In the genomic region with DNA sequence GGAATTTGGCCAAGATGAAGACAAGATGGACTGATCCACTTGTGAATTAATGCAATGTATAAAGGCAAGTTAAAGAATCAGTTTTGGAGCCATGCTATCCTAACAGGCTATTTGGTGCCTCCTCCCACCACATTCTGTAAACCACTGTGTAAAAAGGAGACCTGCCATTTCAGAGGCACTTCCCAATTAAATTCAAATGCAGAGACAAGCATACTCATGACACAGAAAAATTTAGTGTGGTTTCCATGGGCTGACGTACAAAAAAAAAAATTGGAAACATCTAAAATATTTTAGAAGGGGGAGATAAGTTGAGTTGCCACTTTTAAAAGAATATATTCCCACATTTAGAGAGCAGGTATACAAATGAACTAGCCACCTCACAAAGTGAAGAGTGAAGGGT, we compare ENCODE assay signal across 22 cellular contexts.
DNase-seq lines count a peak whose midpoint lies in the region; ATAC-seq, FAIRE-seq and TF ChIP-seq lines count a peak whose summit lies in the region.
"Had no signal": no experiment of that assay in that cellular context is flagged by ENCODE, and none has a peak within 500 bp of the region (broad histone marks: within the 10 kb centered on the region; RNA-seq: fewer than 3 reads in every experiment).

No MANE protein-coding gene starts in this region.

- H3K9me3 Mint-ChIP-seq in astrocyte (ENCODE audit: unreplicated experiment) (no peaks in the 10 kb centered on the region), mesothelial cell of epicardium (no peaks in the 10 kb centered on the region)

- no peak for TF ChIP-seq POLR2A in heart left ventricle (IDR thresholded peaks at IDR 0.05)
- no peak for TF ChIP-seq POLR2A in vagina (IDR thresholded peaks at IDR 0.05)

- H3K9me3 ChIP-seq in heart left ventricle, result no peaks in the 10 kb centered on the region
- no peaks in the 10 kb centered on the region for H3K9me3 ChIP-seq in heart right ventricle
- no peaks in the 10 kb centered on the region for H3K9me3 ChIP-seq in astrocyte (ENCODE audit: insufficient read depth, low read depth, low read length)
- no peaks in the 10 kb centered on the region for H3K9me3 ChIP-seq in vagina
- H3K9me3 ChIP-seq: SJCRH30 had no signal

- H2AFZ ChIP-seq in astrocyte (ENCODE audit: low read depth, low read length), result no peak overlapping the region

- TF ChIP-seq CTCF in heart left ventricle (IDR thresholded peaks at IDR 0.05), result no peak
- no peak for TF ChIP-seq CTCF in heart right ventricle (IDR thresholded peaks at IDR 0.05)
- no peak for TF ChIP-seq CTCF in astrocyte (IDR thresholded peaks at IDR 0.05; ENCODE audit: insufficient read depth, low read depth, low read length)
- no peak for TF ChIP-seq CTCF in mesothelial cell of epicardium (IDR thresholded peaks at IDR 0.05; ENCODE audit: unreplicated experiment)
- TF ChIP-seq CTCF in vagina (IDR thresholded peaks at IDR 0.05), result no peak

- no peak overlapping the region for H3K4me2 ChIP-seq in astrocyte (ENCODE audit: low read length)

- H3K4me1 Mint-ChIP-seq in astrocyte (ENCODE audit: low read depth, unreplicated experiment) (peaks cover 30% of the 10 kb centered on the region), mesothelial cell of epicardium (peaks cover 53% of the 10 kb centered on the region)

- FAIRE-seq in astrocyte (lab: Jason Lieb, UNC), result peak; percentile 5
- FAIRE-seq: GM18507, H54 had no signal

- 78 to 91% (median 87%) methylated on average over 1 of the region's 1 CpG for WGBS in heart left ventricle, 4 donors
- 76 to 86% methylated on average over 1 of the region's 1 CpG for WGBS in heart right ventricle, 2 donors

- H3K9ac ChIP-seq in astrocyte (ENCODE audit: low read length), result no peak overlapping the region

- H3K4me3 Mint-ChIP-seq in astrocyte (ENCODE audit: unreplicated experiment) (no peak overlapping the region), mesothelial cell of epicardium (no peak overlapping the region)

- H3K27ac Mint-ChIP-seq in astrocyte (ENCODE audit: unreplicated experiment), result no peak overlapping the region
- H3K27ac Mint-ChIP-seq in mesothelial cell of epicardium, result peak overlapping the region; percentile 70

- H3K79me2 ChIP-seq in astrocyte (ENCODE audit: insufficient read depth, low read length), result peaks cover 52% of the 10 kb centered on the region

- peak overlapping the region in 7 of 12 donors; percentile 22 to 89 (median 82) for H3K27ac ChIP-seq in heart left ventricle
- peak overlapping the region in 4 of 10 donors; percentile 78 to 88 (median 85) for H3K27ac ChIP-seq in heart right ventricle
- no peak overlapping the region for H3K27ac ChIP-seq in astrocyte (ENCODE audit: low read depth, low read length)
- H3K27ac ChIP-seq in vagina, result no peak overlapping the region
- H3K27ac ChIP-seq: 22Rv1, HL-60, SJCRH30 had no signal

- no peaks in the 10 kb centered on the region for H3K27me3 ChIP-seq in heart left ventricle
- no peaks in the 10 kb centered on the region for H3K27me3 ChIP-seq in heart right ventricle
- no peaks in the 10 kb centered on the region for H3K27me3 ChIP-seq in astrocyte (ENCODE audit: insufficient read depth, low read length)
- no peaks in the 10 kb centered on the region for H3K27me3 ChIP-seq in vagina
- H3K27me3 ChIP-seq: SJCRH30 had no signal

- H3K4me1 ChIP-seq in heart left ventricle, result peaks cover 0 to 45% (median 11%) of the 10 kb centered on the region in 12 donors
- H3K4me1 ChIP-seq in heart right ventricle, result peaks cover 0 to 57% (median 17%) of the 10 kb centered on the region in 9 donors
- peaks cover 12% of the 10 kb centered on the region for H3K4me1 ChIP-seq in astrocyte (ENCODE audit: insufficient read depth, low read length)
- H3K4me1 ChIP-seq in vagina, result peaks cover 18% of the 10 kb centered on the region
- H3K4me1 ChIP-seq: SJCRH30 had no signal

- ATAC-seq in heart left ventricle, result no peak
- no peak for ATAC-seq in heart right ventricle
- ATAC-seq: PC-3, Right ventricle myocardium inferior had no signal

- H3K36me3 Mint-ChIP-seq in astrocyte (ENCODE audit: low read depth, unreplicated experiment), result peaks cover 5% of the 10 kb centered on the region
- peaks cover under 1% of the 10 kb centered on the region for H3K36me3 Mint-ChIP-seq in mesothelial cell of epicardium

- peaks cover 7% of the 10 kb centered on the region for H4K20me1 ChIP-seq in astrocyte (ENCODE audit: insufficient read depth, low read length)

- H3K36me3 ChIP-seq in heart left ventricle (no peaks in the 10 kb centered on the region), heart right ventricle (no peaks in the 10 kb centered on the region), astrocyte (ENCODE audit: insufficient read depth, low read length) (no peaks in the 10 kb centered on the region), vagina (no peaks in the 10 kb centered on the region)
- H3K36me3 ChIP-seq: SJCRH30 had no signal

- H3K4me3 ChIP-seq in heart left ventricle (no peak overlapping the region), heart right ventricle (no peak overlapping the region), astrocyte (ENCODE audit: insufficient read depth, low read depth, low read length) (no peak overlapping the region), vagina (no peak overlapping the region)
- H3K4me3 ChIP-seq: SJCRH30 had no signal

- no peak for DNase-seq in heart left ventricle
- no peak for DNase-seq in heart right ventricle
- peak; percentile 70 for DNase-seq in astrocyte (ENCODE audit: low read depth)
- DNase-seq in mesothelial cell of epicardium (ENCODE audit: low spot score in 2 of 2, unreplicated experiment in 2 of 2), result no peak
- DNase-seq in superior temporal gyrus (ENCODE audit: extremely low spot score), result no peak
- DNase-seq in vagina (ENCODE audit: extremely low spot score in 2 of 2), result no peak
- no peak for DNase-seq in RKO (ENCODE audit: low spot score)
- no peak for DNase-seq in HT-29 (ENCODE audit: low spot score)
- DNase-seq: NCI-H1105 treated with DMSO at 0.1 percent for 48 hours; NCI-H146; NCI-H1930; NCI-H2107; NCI-H524; NCI-H774; NK-92 treated with Interleukin-12 subunit alpha and Interleukin-12 subunit beta, amount 100 ng/mL, for 24 hours; PC-3; SJCRH30 had no signal

- H3K27me3 Mint-ChIP-seq in astrocyte (ENCODE audit: low read depth, unreplicated experiment) (no peaks in the 10 kb centered on the region), mesothelial cell of epicardium (ENCODE audit: low read depth) (no peaks in the 10 kb centered on the region)

- intact Hi-C loops in heart left ventricle (cut with DNase I), result loop anchor here in 3 of 10 donors (5.0 to 10.0 kb wide), 3 partner anchors 44 to 59 kb away; no protein-coding TSS in a partner anchor
- intact Hi-C loops in heart right ventricle (cut with DNase I), result no loop called here
- intact Hi-C loops in vagina (cut with DNase I), result no loop called here

Comparison
In these comparisons a context has a peak if more than half of its experiments do, and no peak if none do; other contexts are left out.
1. H3K27ac ChIP-seq: peak in heart left ventricle (7 of 12); none in astrocyte (single experiment) and vagina (single experiment).